In the genomic region with DNA sequence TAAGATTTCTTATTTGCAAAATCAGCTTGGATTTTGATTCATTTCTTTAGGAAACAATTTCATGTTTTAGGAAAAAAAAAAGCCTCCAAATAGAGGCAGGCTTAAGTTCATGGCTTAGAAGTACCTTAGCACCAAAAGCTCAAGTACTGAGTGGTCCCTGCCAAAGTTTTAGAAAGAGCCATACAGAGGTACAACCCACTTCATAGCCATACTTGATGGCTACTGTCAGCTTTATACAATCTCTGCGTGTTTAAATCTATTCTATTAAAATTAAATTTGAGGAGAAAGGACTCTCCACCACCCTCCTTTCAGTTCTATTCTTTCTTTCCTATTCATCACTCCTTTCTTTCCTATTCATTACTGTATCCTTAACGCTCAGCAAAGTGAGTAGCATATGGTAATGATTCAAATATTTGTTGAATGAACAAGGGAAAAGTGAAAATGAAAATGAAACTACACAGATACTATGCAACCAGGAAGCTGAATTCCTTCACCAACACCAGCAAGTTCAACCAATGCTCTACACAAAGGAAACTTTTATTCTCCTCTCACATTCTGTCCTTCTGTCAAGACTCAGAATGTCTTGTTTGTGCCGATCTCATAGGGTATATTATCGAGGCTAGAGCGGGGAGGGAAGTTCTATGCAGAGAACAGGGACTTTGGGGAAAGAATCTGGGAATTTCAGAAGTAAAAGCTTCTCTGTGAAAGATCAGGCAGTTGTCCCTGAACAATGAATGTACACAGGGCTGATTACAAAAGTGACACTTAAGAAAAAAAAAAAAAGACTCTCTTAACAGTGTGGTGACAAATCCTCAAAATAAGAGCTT, we compare ENCODE assay signal across 8 cellular contexts.
DNase-seq lines count a peak whose midpoint lies in the region; ATAC-seq and TF ChIP-seq lines count a peak whose summit lies in the region.

No MANE protein-coding gene starts in this region.

- peaks cover 4% of the 10 kb centered on the region for H3K36me3 Mint-ChIP-seq in T-cell

- H3K27ac Mint-ChIP-seq in T-cell, result peak overlapping the region; percentile 85 to 95

- intact Hi-C loops in sciatic nerve (cut with DNase I), result no loop called here

- POLR2A ChIA-PET in T-cell (lab: Charles Lee), result no interaction called here

- H3K27me3 Mint-ChIP-seq in T-cell, result peaks cover 0 to 9% of the 10 kb centered on the region in 2 donors

- H3K4me3 ChIP-seq in GM12865 (ENCODE audit: low read depth, low read length) (no peak overlapping the region), fibroblast of pulmonary artery (replicated peaks; ENCODE audit: low read depth, low read length) (peak overlapping the region; percentile 43)

- CTCF ChIA-PET in T-cell (lab: Charles Lee), result interaction anchor here (0.6 to 0.8 kb wide), 3 partner anchors 9 to 450 kb away, joined by 3 to 5 read pairs (median 4); a partner anchor contains a TSS

- no peak for TF ChIP-seq CTCF in GM12865 (IDR thresholded peaks at IDR 0.05; ENCODE audit: insufficient read depth, low read depth, low read length, missing control alignments)
- TF ChIP-seq CTCF in fibroblast of pulmonary artery (IDR thresholded peaks at IDR 0.05; ENCODE audit: low read length, missing control alignments), result no peak

- DNase-seq in GM12865 (ENCODE audit: low read depth) (peak; percentile 4), T-cell (no peak), fibroblast of pulmonary artery (ENCODE audit: low read depth) (peak; percentile 50), sciatic nerve (ENCODE audit: low spot score) (no peak), GF-D8 (lab: John Stamatoyannopoulos, UW) (no peak), GM19240 (ENCODE audit: insufficient read length, low spot score) (no peak), SKM-1 (lab: John Stamatoyannopoulos, UW; ENCODE audit: unreplicated experiment) (no peak)

- peak; percentile 67 for ATAC-seq in HG03095 (IDR thresholded peaks at IDR 0.05; ENCODE audit: unreplicated experiment)
- peak in 3 of 4 experiments; percentile 41 to 62 (median 61) for ATAC-seq in T-cell (replicated peaks in 1 of 4)
- ATAC-seq in sciatic nerve, result peak; percentile 85

- H3K9me3 Mint-ChIP-seq in T-cell, result no peaks in the 10 kb centered on the region

- peaks cover 12 to 17% (median 17%) of the 10 kb centered on the region in 3 donors for H3K4me1 Mint-ChIP-seq in T-cell

- H3K4me3 Mint-ChIP-seq in T-cell, result peak overlapping the region; percentile 64 to 66 (median 65)

Comparison
In these comparisons a context has a peak if more than half of its experiments do, and no peak if none do; other contexts are left out.
1. DNase-seq: peak in GM12865 (single experiment) and fibroblast of pulmonary artery (single experiment); none in T-cell (0 of 34), sciatic nerve (single experiment), GF-D8 (single experiment), GM19240 (single experiment) and SKM-1 (single experiment).
2. Peak in every context shown above with its lines, with median percentiles within 50 percentile points of each other: ATAC-seq.